Comparison of ENCODE assay signal across 12 cellular contexts in the genomic region with DNA sequence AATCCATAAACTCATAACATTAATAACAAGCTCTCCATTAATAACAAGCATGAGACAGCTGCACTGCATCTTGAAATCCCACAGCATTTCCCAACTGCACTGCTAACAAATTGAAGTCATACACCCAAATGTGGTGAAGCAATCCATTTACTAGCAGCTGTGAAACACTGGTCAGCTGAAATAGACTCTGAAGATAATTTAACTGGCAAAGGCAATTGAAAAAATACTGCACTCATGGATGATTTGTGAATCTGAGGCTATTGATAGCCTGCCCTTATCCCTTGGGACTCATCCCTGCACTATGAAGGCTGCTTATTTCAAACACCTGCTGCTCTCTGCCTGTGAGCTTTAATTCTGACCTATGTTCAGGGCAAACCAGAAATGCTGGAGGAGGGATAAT. TPM values are rescaled to one million over a fixed set of nuclear protein-coding genes. Genes with fewer than 3 reads are reported as not detected.
A peak's percentile ranks its signal among the peaks of the same experiment; 100 is the strongest.
DNase-seq lines count a peak whose midpoint lies in the region; ATAC-seq, FAIRE-seq and TF ChIP-seq lines count a peak whose summit lies in the region.
"Had no signal": no experiment of that assay in that cellular context is flagged by ENCODE, and none has a peak within 500 bp of the region (broad histone marks: within the 10 kb centered on the region; RNA-seq: fewer than 3 reads in every experiment).

No MANE protein-coding gene starts in this region.

- no peaks in the 10 kb centered on the region for H4K20me1 ChIP-seq in GM23338 (replicated peaks; ENCODE audit: insufficient read depth)

- intact Hi-C loops in heart left ventricle (cut with DNase I), result no loop called here

- no peaks in the 10 kb centered on the region for H3K36me3 ChIP-seq in heart left ventricle
- no peaks in the 10 kb centered on the region for H3K36me3 ChIP-seq in right atrium auricular region
- H3K36me3 ChIP-seq in GM23338 (ENCODE audit: insufficient read depth), result no peaks in the 10 kb centered on the region
- H3K36me3 ChIP-seq: transverse colon had no signal

- H3K27ac ChIP-seq in heart left ventricle (peak overlapping the region in 1 of 12 donors; percentile 52), right atrium auricular region (no peak overlapping the region), GM23338 (ENCODE audit: low read depth) (no peak overlapping the region)

- TF ChIP-seq POLR2A in heart left ventricle (IDR thresholded peaks at IDR 0.05), result no peak

- no peak overlapping the region for H3K4me2 ChIP-seq in GM23338

- no peaks in the 10 kb centered on the region for H3K4me1 Mint-ChIP-seq in activated CD8-positive, alpha-beta memory T cell treated with anti-CD3 and anti-CD28 coated beads, Interleukin-2, amount 10 ng/mL, durations not matched to agents 7 days and 5 days
- no peaks in the 10 kb centered on the region for H3K4me1 Mint-ChIP-seq in GM23338
- H3K4me1 Mint-ChIP-seq: activated naive CD8-positive, alpha-beta T cell treated with anti-CD3 and anti-CD28 coated beads, Interleukin-2, amount 10 ng/mL, durations not matched to agents 7 days and 5 days had no signal

- H3K9me2 ChIP-seq in GM23338 (ENCODE audit: insufficient read depth), result no peaks in the 10 kb centered on the region

- H3K36me3 Mint-ChIP-seq in activated CD8-positive, alpha-beta memory T cell treated with anti-CD3 and anti-CD28 coated beads, Interleukin-2, amount 10 ng/mL, durations not matched to agents 7 days and 5 days, result no peaks in the 10 kb centered on the region
- no peaks in the 10 kb centered on the region for H3K36me3 Mint-ChIP-seq in GM23338 (ENCODE audit: low read depth)
- H3K36me3 Mint-ChIP-seq: activated naive CD8-positive, alpha-beta T cell treated with anti-CD3 and anti-CD28 coated beads, Interleukin-2, amount 10 ng/mL, durations not matched to agents 7 days and 5 days had no signal

- no peak for FAIRE-seq in HTR-8/SVneo (lab: Jason Lieb, UNC)

- DNase-seq in heart left ventricle (peak in 2 of 5 donors; percentile 12 to 23), right atrium auricular region (ENCODE audit: low spot score) (no peak), NCI-H526 treated with DMSO at 0.1 percent for 48 hours (lab: John Stamatoyannopoulos, UW) (peak; percentile 86), foreskin fibroblast (peak; percentile 76 to 89), GM23338 (ENCODE audit: low spot score) (no peak), HTR-8/SVneo (ENCODE audit: insufficient read length, low spot score) (no peak)
- no peak for DNase-seq in activated CD8-positive, alpha-beta memory T cell treated with anti-CD3 and anti-CD28 coated beads, Interleukin-2, amount 10 ng/mL, durations not matched to agents 7 days and 5 days
- DNase-seq: activated naive CD8-positive, alpha-beta T cell treated with anti-CD3 and anti-CD28 coated beads, Interleukin-2, amount 10 ng/mL, durations not matched to agents 7 days and 5 days; GOT3; transverse colon had no signal

- H3K9me3 ChIP-seq in heart left ventricle, result peaks cover 0 to 7% (median 0%) of the 10 kb centered on the region in 12 donors
- H3K9me3 ChIP-seq in right atrium auricular region, result no peaks in the 10 kb centered on the region
- H3K9me3 ChIP-seq: transverse colon had no signal

- no peak for TF ChIP-seq CTCF in heart left ventricle (IDR thresholded peaks at IDR 0.05)
- no peak for TF ChIP-seq CTCF in right atrium auricular region (IDR thresholded peaks at IDR 0.05)
- no peak for TF ChIP-seq CTCF in foreskin fibroblast (IDR thresholded peaks at IDR 0.05; ENCODE audit: low read depth, low read length)
- TF ChIP-seq CTCF in GM23338 (conservative IDR thresholded peaks at IDR 0.05; ENCODE audit: low read depth in 2 of 2), result no peak

- peak; percentile 73 to 92 (median 82) for ATAC-seq in heart left ventricle
- no peak for ATAC-seq in HG02571 (IDR thresholded peaks at IDR 0.05; ENCODE audit: unreplicated experiment)
- no peak for ATAC-seq in activated CD8-positive, alpha-beta memory T cell treated with anti-CD3 and anti-CD28 coated beads, Interleukin-2, amount 10 ng/mL, durations not matched to agents 7 days and 5 days
- ATAC-seq in GM23338, result no peak

- H3K9me3 Mint-ChIP-seq in activated CD8-positive, alpha-beta memory T cell treated with anti-CD3 and anti-CD28 coated beads, Interleukin-2, amount 10 ng/mL, durations not matched to agents 7 days and 5 days (ENCODE audit: low read depth), result no peaks in the 10 kb centered on the region
- H3K9me3 Mint-ChIP-seq in GM23338, result no peaks in the 10 kb centered on the region
- H3K9me3 Mint-ChIP-seq: activated naive CD8-positive, alpha-beta T cell treated with anti-CD3 and anti-CD28 coated beads, Interleukin-2, amount 10 ng/mL, durations not matched to agents 7 days and 5 days; T-helper 2 cell treated with Interferon-gamma antibody and Interleukin-4, amounts not matched to agents 5 μg/mL and 100 μg/mL, for 36 hours had no signal

- H3K4me3 ChIP-seq in heart left ventricle (no peak overlapping the region), right atrium auricular region (no peak overlapping the region), foreskin fibroblast (ENCODE audit: low read depth in 1 of 2, low read length in 2 of 2) (no peak overlapping the region), GM23338 (no peak overlapping the region)
- H3K4me3 ChIP-seq: transverse colon had no signal

- H3K27me3 ChIP-seq in heart left ventricle (no peaks in the 10 kb centered on the region), right atrium auricular region (no peaks in the 10 kb centered on the region), GM23338 (ENCODE audit: insufficient read depth) (no peaks in the 10 kb centered on the region)
- H3K27me3 ChIP-seq: transverse colon had no signal

- H3K27ac Mint-ChIP-seq in activated CD8-positive, alpha-beta memory T cell treated with anti-CD3 and anti-CD28 coated beads, Interleukin-2, amount 10 ng/mL, durations not matched to agents 7 days and 5 days, result no peak overlapping the region
- H3K27ac Mint-ChIP-seq in GM23338, result no peak overlapping the region
- H3K27ac Mint-ChIP-seq: activated naive CD8-positive, alpha-beta T cell treated with anti-CD3 and anti-CD28 coated beads, Interleukin-2, amount 10 ng/mL, durations not matched to agents 7 days and 5 days; T-helper 2 cell treated with Interferon-gamma antibody and Interleukin-4, amounts not matched to agents 5 μg/mL and 100 μg/mL, for 36 hours had no signal

- H3K4me1 ChIP-seq in heart left ventricle (peaks cover 0 to 5% (median 0%) of the 10 kb centered on the region in 12 donors), right atrium auricular region (peaks cover 0 to 6% of the 10 kb centered on the region in 2 donors), GM23338 (ENCODE audit: insufficient read depth) (no peaks in the 10 kb centered on the region)

- CTCF ChIA-PET in activated CD8-positive, alpha-beta memory T cell treated with anti-CD3 and anti-CD28 coated beads, Interleukin-2, amount 10 ng/mL, durations not matched to agents 7 days and 5 days (lab: Charles Lee), result interaction anchor here (1.7 kb wide), 1 partner anchor 147 kb away, joined by 4 read pairs; no protein-coding TSS in a partner anchor

- no peaks in the 10 kb centered on the region for H3K27me3 Mint-ChIP-seq in activated CD8-positive, alpha-beta memory T cell treated with anti-CD3 and anti-CD28 coated beads, Interleukin-2, amount 10 ng/mL, durations not matched to agents 7 days and 5 days
- H3K27me3 Mint-ChIP-seq in GM23338 (ENCODE audit: insufficient read depth, low read depth, poor library complexity), result no peaks in the 10 kb centered on the region

- no peak overlapping the region for H3K4me3 Mint-ChIP-seq in activated CD8-positive, alpha-beta memory T cell treated with anti-CD3 and anti-CD28 coated beads, Interleukin-2, amount 10 ng/mL, durations not matched to agents 7 days and 5 days
- H3K4me3 Mint-ChIP-seq in GM23338, result no peak overlapping the region
- H3K4me3 Mint-ChIP-seq: activated naive CD8-positive, alpha-beta T cell treated with anti-CD3 and anti-CD28 coated beads, Interleukin-2, amount 10 ng/mL, durations not matched to agents 7 days and 5 days; T-helper 2 cell treated with Interferon-gamma antibody and Interleukin-4, amounts not matched to agents 5 μg/mL and 100 μg/mL, for 36 hours had no signal

- no peaks in the 10 kb centered on the region for H3F3A ChIP-seq in GM23338 (replicated peaks; ENCODE audit: low read depth)

- no peak overlapping the region for H2AFZ ChIP-seq in GM23338

- H3K79me2 ChIP-seq in GM23338 (replicated peaks; ENCODE audit: insufficient read depth), result no peaks in the 10 kb centered on the region

TF ChIP-seq in GM23338, 12 proteins besides CTCF, POLR2A, EP300 and RAD21:
- TF ChIP-seq STAT1 (IDR thresholded peaks at IDR 0.05; ENCODE audit: unreplicated experiment) (no peak), CREB1 (CRISPR knock-in tag; IDR thresholded peaks at IDR 0.05; ENCODE audit: low read depth) (no peak)
- TF ChIP-seq, protein P1, sequence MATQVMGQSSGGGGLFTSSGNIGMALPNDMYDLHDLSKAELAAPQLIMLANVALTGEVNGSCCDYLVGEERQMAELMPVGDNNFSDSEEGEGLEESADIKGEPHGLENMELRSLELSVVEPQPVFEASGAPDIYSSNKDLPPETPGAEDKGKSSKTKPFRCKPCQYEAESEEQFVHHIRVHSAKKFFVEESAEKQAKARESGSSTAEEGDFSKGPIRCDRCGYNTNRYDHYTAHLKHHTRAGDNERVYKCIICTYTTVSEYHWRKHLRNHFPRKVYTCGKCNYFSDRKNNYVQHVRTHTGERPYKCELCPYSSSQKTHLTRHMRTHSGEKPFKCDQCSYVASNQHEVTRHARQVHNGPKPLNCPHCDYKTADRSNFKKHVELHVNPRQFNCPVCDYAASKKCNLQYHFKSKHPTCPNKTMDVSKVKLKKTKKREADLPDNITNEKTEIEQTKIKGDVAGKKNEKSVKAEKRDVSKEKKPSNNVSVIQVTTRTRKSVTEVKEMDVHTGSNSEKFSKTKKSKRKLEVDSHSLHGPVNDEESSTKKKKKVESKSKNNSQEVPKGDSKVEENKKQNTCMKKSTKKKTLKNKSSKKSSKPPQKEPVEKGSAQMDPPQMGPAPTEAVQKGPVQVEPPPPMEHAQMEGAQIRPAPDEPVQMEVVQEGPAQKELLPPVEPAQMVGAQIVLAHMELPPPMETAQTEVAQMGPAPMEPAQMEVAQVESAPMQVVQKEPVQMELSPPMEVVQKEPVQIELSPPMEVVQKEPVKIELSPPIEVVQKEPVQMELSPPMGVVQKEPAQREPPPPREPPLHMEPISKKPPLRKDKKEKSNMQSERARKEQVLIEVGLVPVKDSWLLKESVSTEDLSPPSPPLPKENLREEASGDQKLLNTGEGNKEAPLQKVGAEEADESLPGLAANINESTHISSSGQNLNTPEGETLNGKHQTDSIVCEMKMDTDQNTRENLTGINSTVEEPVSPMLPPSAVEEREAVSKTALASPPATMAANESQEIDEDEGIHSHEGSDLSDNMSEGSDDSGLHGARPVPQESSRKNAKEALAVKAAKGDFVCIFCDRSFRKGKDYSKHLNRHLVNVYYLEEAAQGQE (IDR thresholded peaks at IDR 0.05; ENCODE audit: unreplicated experiment), result no peak

RNA-seq across cellular contexts. Expression of gene PLCB1, which starts 49.1 kb away (rescaled TPM):
- 10 to 100 TPM in 3 of 9 donors, 1 to 10 TPM in 6; 4.0 to 12.1 (median 8.0) TPM for total RNA-seq in heart left ventricle
- 1 to 10 TPM; 2.5 to 3.1 TPM for polyA plus RNA-seq in heart left ventricle
- total RNA-seq in right atrium auricular region, result 10 to 100 TPM in 1 of 2 donors, 1 to 10 TPM in 1; 7.3 to 45.5 TPM
- total RNA-seq in activated CD8-positive, alpha-beta memory T cell treated with anti-CD3 and anti-CD28 coated beads, Interleukin-2, amount 10 ng/mL, durations not matched to agents 7 days and 5 days, result 1 to 10 TPM; 2.4 to 3.2 TPM
- 20.6 and 20.7 TPM in 2 replicates for total RNA-seq in GM23338 (2014; rRNA removed; shearing (Covaris generic))
- polyA plus RNA-seq in GM23338 (2016; fragmentation: Nextera tagmentation; extraction: Ambion mirVana), result 10.0 and 14.9 TPM in 2 replicates

Comparison
In these comparisons a context has a peak if more than half of its experiments do, and no peak if none do; other contexts are left out.
1. ATAC-seq: peak in heart left ventricle (4 of 4); none in HG02571 (single experiment), activated CD8-positive, alpha-beta memory T cell treated with anti-CD3 and anti-CD28 coated beads, Interleukin-2, amount 10 ng/mL, durations not matched to agents 7 days and 5 days (single experiment) and GM23338 (single experiment).
2. DNase-seq: peak in NCI-H526 treated with DMSO at 0.1 percent for 48 hours (single experiment) and foreskin fibroblast (2 of 2); none in right atrium auricular region (single experiment), activated CD8-positive, alpha-beta memory T cell treated with anti-CD3 and anti-CD28 coated beads, Interleukin-2, amount 10 ng/mL, durations not matched to agents 7 days and 5 days (single experiment), GM23338 (single experiment) and HTR-8/SVneo (single experiment).